In the genomic region with DNA sequence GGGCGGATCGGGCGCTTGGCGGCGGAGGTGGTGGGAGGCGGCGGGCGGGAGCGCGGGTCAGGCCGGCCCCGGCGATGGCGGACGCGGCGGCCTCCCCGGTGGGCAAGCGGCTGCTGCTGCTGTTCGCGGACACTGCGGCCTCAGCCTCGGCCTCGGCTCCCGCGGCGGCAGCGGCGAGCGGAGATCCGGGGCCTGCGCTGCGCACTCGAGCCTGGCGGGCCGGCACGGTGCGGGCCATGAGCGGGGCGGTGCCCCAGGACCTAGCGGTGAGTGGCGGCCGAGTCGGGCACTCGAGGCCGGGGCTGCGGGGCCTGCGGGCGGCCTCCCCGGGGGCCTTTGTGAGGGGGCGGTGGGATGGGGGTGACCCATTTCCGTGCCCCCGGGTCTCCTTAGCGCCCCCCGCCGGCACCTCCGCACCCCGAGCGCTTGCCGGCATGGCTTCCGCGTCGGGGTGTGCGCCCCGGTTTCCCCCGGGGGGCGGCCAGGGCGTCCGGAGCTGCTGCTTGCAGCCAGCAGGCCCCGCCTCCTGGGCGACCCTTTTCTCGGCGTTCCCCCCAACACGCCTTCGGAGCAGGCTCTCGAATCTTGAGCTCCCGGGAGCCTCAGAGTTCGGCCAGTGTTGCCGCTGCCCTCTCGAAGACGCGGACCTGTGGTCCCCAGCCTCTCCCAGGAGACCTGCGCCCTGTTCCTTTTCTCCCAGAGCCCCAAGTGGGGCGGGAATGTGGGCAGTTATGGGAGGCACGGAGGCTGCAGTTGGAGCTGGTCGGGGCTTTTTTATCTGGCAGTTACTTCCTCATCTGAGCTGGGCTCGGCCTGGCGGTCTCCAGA, we compare ENCODE assay signal across 8 cellular contexts. TPM values are rescaled to one million over a fixed set of nuclear protein-coding genes. Genes with fewer than 3 reads are reported as not detected.
A peak's percentile ranks its signal among the peaks of the same experiment; 100 is the strongest.
DNase-seq lines count a peak whose midpoint lies in the region; ATAC-seq and TF ChIP-seq lines count a peak whose summit lies in the region.

No MANE protein-coding gene starts in this region.

- CTCF ChIA-PET in activated naive CD4-positive, alpha-beta T cell treated with anti-CD3 and anti-CD28 coated beads, Interleukin-2, amount 10 ng/mL, durations not matched to agents 7 days and 5 days (lab: Charles Lee): interaction anchor here (0.6 to 6.7 kb wide), 30 partner anchors 8 to 464 kb away, joined by 3 to 209 read pairs (median 4); partner anchors contain the start of genes BRD8, CDC23, CDC25C and ETF1

- peak overlapping the region; percentile 84 for H3K4me3 Mint-ChIP-seq in activated naive CD4-positive, alpha-beta T cell treated with anti-CD3 and anti-CD28 coated beads, Interleukin-2, amount 10 ng/mL, durations not matched to agents 7 days and 5 days
- H3K4me3 Mint-ChIP-seq in type B pancreatic cell: peak overlapping the region; percentile 94

- peaks cover 6 to 15% of the 10 kb centered on the region in 2 experiments for H3K36me3 ChIP-seq in trophoblast cell (ENCODE audit: control insufficient read depth in 1 of 2, insufficient read depth in 2 of 2, low read length in 2 of 2)

- peaks cover 2% of the 10 kb centered on the region for H3K9me3 ChIP-seq in trophoblast cell (ENCODE audit: insufficient read depth, low read depth, low read length)

- H3K27me3 Mint-ChIP-seq in activated naive CD4-positive, alpha-beta T cell treated with anti-CD3 and anti-CD28 coated beads, Interleukin-2, amount 10 ng/mL, durations not matched to agents 7 days and 5 days: peaks cover 3% of the 10 kb centered on the region
- H3K27me3 Mint-ChIP-seq in type B pancreatic cell: no peaks in the 10 kb centered on the region

- H2AK5ac ChIP-seq in trophoblast cell (ENCODE audit: low read length): peak overlapping the region; percentile 23

- H4K12ac ChIP-seq in trophoblast cell (ENCODE audit: low read depth, low read length): peak overlapping the region; percentile 88

- peak overlapping the region; percentile 57 for H3K4ac ChIP-seq in trophoblast cell (ENCODE audit: low read depth, low read length)

- peak overlapping the region; percentile 91 for H3K14ac ChIP-seq in trophoblast cell (ENCODE audit: low read length)

- peak overlapping the region; percentile 94 for H3K9ac ChIP-seq in trophoblast cell (ENCODE audit: low read length)

- peaks cover 8% of the 10 kb centered on the region for H3K9me3 Mint-ChIP-seq in activated naive CD4-positive, alpha-beta T cell treated with anti-CD3 and anti-CD28 coated beads, Interleukin-2, amount 10 ng/mL, durations not matched to agents 7 days and 5 days
- H3K9me3 Mint-ChIP-seq in type B pancreatic cell: peaks cover 12% of the 10 kb centered on the region

- no CpG with 5 or more reads among the region's 88 CpGs for WGBS in trophoblast cell (ENCODE audit: extremely low coverage, insufficient coverage, insufficient read length)

- H4K91ac ChIP-seq in trophoblast cell (ENCODE audit: low read depth, low read length): peak overlapping the region; percentile 89

- intact Hi-C loops in Right ventricle myocardium inferior (cut with DNase I): loop anchor here (2.0 kb wide), 1 partner anchor 14 kb away; the partner anchor contains the start of gene FAM53C

- no peaks in the 10 kb centered on the region for H3K27me3 ChIP-seq in trophoblast cell (ENCODE audit: insufficient read depth, low read length)

- DNase-seq in CD1c-positive myeloid dendritic cell (ENCODE audit: extremely low spot score) (peak; percentile 85), SK-N-DZ (ENCODE audit: low spot score) (peak; percentile 58), Right ventricle myocardium inferior (ENCODE audit: missing footprints) (peak; percentile 80), trophoblast cell (peak; percentile 71 to 74), type B pancreatic cell (ENCODE audit: extremely low spot score, unreplicated experiment) (peak; percentile 76)
- DNase-seq in activated naive CD4-positive, alpha-beta T cell treated with anti-CD3 and anti-CD28 coated beads, Interleukin-2, amount 10 ng/mL, durations not matched to agents 7 days and 5 days: peak; percentile 83

- H2BK5ac ChIP-seq in trophoblast cell (ENCODE audit: low read depth, low read length, poor library complexity): peak overlapping the region; percentile 71

- H3K18ac ChIP-seq in trophoblast cell (ENCODE audit: low read length): peak overlapping the region; percentile 97

- H2BK12ac ChIP-seq in trophoblast cell (ENCODE audit: low read length): no peak overlapping the region

- peaks cover 2 to 3% of the 10 kb centered on the region in 2 experiments for H3K4me1 ChIP-seq in trophoblast cell (ENCODE audit: control insufficient read depth in 1 of 2, insufficient read depth in 2 of 2, low read length in 2 of 2)

- peak; percentile 38 for ATAC-seq in GM19328 (IDR thresholded peaks at IDR 0.05; ENCODE audit: unreplicated experiment)
- peak; percentile 21 for ATAC-seq in HG03469 (IDR thresholded peaks at IDR 0.05; ENCODE audit: unreplicated experiment)
- ATAC-seq in Right ventricle myocardium inferior: peak; percentile 55

- H4K8ac ChIP-seq in trophoblast cell (ENCODE audit: low read depth, low read length): peak overlapping the region; percentile 91

- peak overlapping the region; percentile 82 for H2BK120ac ChIP-seq in trophoblast cell (ENCODE audit: insufficient read depth, low read length, poor library complexity)

- H3K23ac ChIP-seq in trophoblast cell (ENCODE audit: low read length): no peak overlapping the region

- H3K4me3 ChIP-seq in trophoblast cell (ENCODE audit: low read depth, low read length): peak overlapping the region; percentile 97

- H3K27ac Mint-ChIP-seq in activated naive CD4-positive, alpha-beta T cell treated with anti-CD3 and anti-CD28 coated beads, Interleukin-2, amount 10 ng/mL, durations not matched to agents 7 days and 5 days: peak overlapping the region; percentile 95
- peak overlapping the region; percentile 97 for H3K27ac Mint-ChIP-seq in type B pancreatic cell

- peak overlapping the region; percentile 91 for H3K27ac ChIP-seq in trophoblast cell (ENCODE audit: low read depth, low read length)

- H3K4me1 Mint-ChIP-seq in activated naive CD4-positive, alpha-beta T cell treated with anti-CD3 and anti-CD28 coated beads, Interleukin-2, amount 10 ng/mL, durations not matched to agents 7 days and 5 days: peaks cover 40% of the 10 kb centered on the region
- peaks cover 27% of the 10 kb centered on the region for H3K4me1 Mint-ChIP-seq in type B pancreatic cell (ENCODE audit: unreplicated experiment)

- peaks cover 29% of the 10 kb centered on the region for H3K36me3 Mint-ChIP-seq in activated naive CD4-positive, alpha-beta T cell treated with anti-CD3 and anti-CD28 coated beads, Interleukin-2, amount 10 ng/mL, durations not matched to agents 7 days and 5 days
- H3K36me3 Mint-ChIP-seq in type B pancreatic cell: peaks cover 23% of the 10 kb centered on the region

- peaks cover 19% of the 10 kb centered on the region for H3K79me2 ChIP-seq in trophoblast cell (ENCODE audit: control insufficient read depth, insufficient read depth, low read length, poor library complexity)

- H2AFZ ChIP-seq in trophoblast cell (ENCODE audit: insufficient read depth, low read length, poor library complexity): peak overlapping the region; percentile 80

- peaks cover 10% of the 10 kb centered on the region for H3K79me1 ChIP-seq in trophoblast cell (ENCODE audit: low read length)

- peak; percentile 64 for TF ChIP-seq CTCF in type B pancreatic cell (conservative IDR thresholded peaks at IDR 0.05)

- H3K4me2 ChIP-seq in trophoblast cell (ENCODE audit: low read length): peak overlapping the region; percentile 79

RNA-seq across cellular contexts. Expression of gene KDM3B, which starts 0.5 kb away (rescaled TPM):
- polyA plus RNA-seq in SK-N-DZ (2014; cell fraction: cytosol; rRNA removed): 64.0 and 69.3 TPM in 2 replicates
- polyA plus RNA-seq in SK-N-DZ (2014; cell fraction: nucleus; rRNA removed): 64.0 and 65.0 TPM in 2 replicates
- total RNA-seq in Right ventricle myocardium inferior: 36.3 TPM
- 25.5 and 26.6 TPM in 2 replicates for polyA plus RNA-seq in trophoblast cell (2013)
- total RNA-seq in type B pancreatic cell (ENCODE audit: low replicate concordance): 88.8 and 97.7 TPM in 2 replicates

RNA-seq across cellular contexts. Expression of gene FAM53C, which starts 14.9 kb away (rescaled TPM):
- 42.0 and 49.4 TPM in 2 replicates for polyA plus RNA-seq in SK-N-DZ (2014; cell fraction: cytosol; rRNA removed)
- 53.8 and 57.7 TPM in 2 replicates for polyA plus RNA-seq in SK-N-DZ (2014; cell fraction: nucleus; rRNA removed)
- total RNA-seq in Right ventricle myocardium inferior (30.8 TPM), type B pancreatic cell (ENCODE audit: low replicate concordance) (48.2 and 56.4 TPM in 2 replicates)
- polyA plus RNA-seq in trophoblast cell (2013): 39.8 and 41.7 TPM in 2 replicates

RNA-seq across cellular contexts. Expression of gene CDC25C, which starts 21.3 kb away (rescaled TPM):
- 48.9 and 51.5 TPM in 2 replicates for polyA plus RNA-seq in SK-N-DZ (2014; cell fraction: cytosol; rRNA removed)
- polyA plus RNA-seq in SK-N-DZ (2014; cell fraction: nucleus; rRNA removed): 31.7 and 34.1 TPM in 2 replicates
- total RNA-seq in Right ventricle myocardium inferior (0.24 TPM), type B pancreatic cell (ENCODE audit: low replicate concordance) (4.1 and 17.2 TPM in 2 replicates)
- polyA plus RNA-seq in trophoblast cell (2013): 13.6 and 14.2 TPM in 2 replicates

Comparison
In these comparisons a context has a peak if more than half of its experiments do, and no peak if none do; other contexts are left out.
1. Peak in every context shown above with its lines: DNase-seq, ATAC-seq, H3K4me3 ChIP-seq and H3K27ac ChIP-seq.